15 cellular contexts compared by ENCODE assay signal in genomic region chr6:137371634-137372016, GRCh38.
DNase-seq lines count a peak whose midpoint lies in the region; ATAC-seq and TF ChIP-seq lines count a peak whose summit lies in the region.
"Had no signal": no experiment of that assay in that cellular context is flagged by ENCODE, and none has a peak within 500 bp of the region (broad histone marks: within the 10 kb centered on the region; RNA-seq: fewer than 3 reads in every experiment).

No MANE protein-coding gene starts in this region.

- TF ChIP-seq CTCF in PC-9 (conservative IDR thresholded peaks at IDR 0.05), result 0 out of 2 replicates have a peak, but pooled peaks have one; percentile 2
- peak; percentile 0 for TF ChIP-seq CTCF in chondrocyte (IDR thresholded peaks at IDR 0.05)
- no peak for TF ChIP-seq CTCF in activated CD8-positive, alpha-beta T cell treated with anti-CD3 and anti-CD28 coated beads for 36 hours (IDR thresholded peaks at IDR 0.05)

- H3K4me3 ChIP-seq in PC-9, result no peak overlapping the region
- H3K4me3 ChIP-seq: GM12878 had no signal

- no peaks in the 10 kb centered on the region for H3K27me3 ChIP-seq in PC-9 (ENCODE audit: insufficient read depth, low read depth)
- H3K27me3 ChIP-seq: BE2C had no signal

- CTCF ChIA-PET in PC-9 (lab: Charles Lee), result no interaction called here
- CTCF ChIA-PET in activated CD8-positive, alpha-beta T cell treated with anti-CD3 and anti-CD28 coated beads for 36 hours (lab: Charles Lee), result interaction anchor here (1.2 to 1.4 kb wide), 2 partner anchors 8 to 202 kb away, joined by 4 read pairs; no protein-coding TSS in a partner anchor

- H3K4me2 ChIP-seq in PC-9, result no peak overlapping the region

- H3K79me2 ChIP-seq in PC-9 (ENCODE audit: low read depth), result no peaks in the 10 kb centered on the region

- no TSS peak for BruUV-seq in PC-9 (replicated peaks; lab: Mats Ljungman, UMichigan)

- no peak overlapping the region for H2AFZ ChIP-seq in PC-9

- no peaks in the 10 kb centered on the region for H3K36me3 Mint-ChIP-seq in chondrocyte (ENCODE audit: low read depth)
- H3K36me3 Mint-ChIP-seq in stimulated activated naive B cell treated with anti-CD40 and anti-IgM and Interleukin-4, amounts not matched to agents 10 μg/mL and 1 μg/mL and 100 μg/mL, for 72 hours, result no peaks in the 10 kb centered on the region
- H3K36me3 Mint-ChIP-seq in activated CD8-positive, alpha-beta T cell treated with anti-CD3 and anti-CD28 coated beads for 36 hours (ENCODE audit: low read depth), result peaks cover 1% of the 10 kb centered on the region
- H3K36me3 Mint-ChIP-seq: CD14-positive monocyte; CD8-positive, alpha-beta T cell had no signal

- no peaks in the 10 kb centered on the region for H3K4me1 Mint-ChIP-seq in chondrocyte (ENCODE audit: low read depth)
- H3K4me1 Mint-ChIP-seq in stimulated activated naive B cell treated with anti-CD40 and anti-IgM and Interleukin-4, amounts not matched to agents 10 μg/mL and 1 μg/mL and 100 μg/mL, for 72 hours, result peaks cover 18 to 24% of the 10 kb centered on the region in 2 donors
- peaks cover 2% of the 10 kb centered on the region for H3K4me1 Mint-ChIP-seq in activated CD8-positive, alpha-beta T cell treated with anti-CD3 and anti-CD28 coated beads for 36 hours (ENCODE audit: low read depth)

- no peak for ATAC-seq in stimulated activated naive B cell treated with anti-CD40 and anti-IgM and Interleukin-4, amounts not matched to agents 10 μg/mL and 1 μg/mL and 100 μg/mL, for 72 hours (replicated peaks)
- no peak for ATAC-seq in activated CD8-positive, alpha-beta T cell treated with anti-CD3 and anti-CD28 coated beads for 36 hours
- ATAC-seq: CD8-positive, alpha-beta T cell had no signal

- no peak overlapping the region for H3K4me3 Mint-ChIP-seq in chondrocyte (ENCODE audit: unreplicated experiment)
- no peak overlapping the region for H3K4me3 Mint-ChIP-seq in stimulated activated naive B cell treated with anti-CD40 and anti-IgM and Interleukin-4, amounts not matched to agents 10 μg/mL and 1 μg/mL and 100 μg/mL, for 72 hours
- H3K4me3 Mint-ChIP-seq in activated CD8-positive, alpha-beta T cell treated with anti-CD3 and anti-CD28 coated beads for 36 hours, result no peak overlapping the region
- H3K4me3 Mint-ChIP-seq: CD14-positive monocyte; CD8-positive, alpha-beta T cell; H9 had no signal

- POLR2A ChIA-PET in PC-9 (lab: Charles Lee; ENCODE audit: unreplicated experiment), result no interaction called here
- POLR2A ChIA-PET in activated CD8-positive, alpha-beta T cell treated with anti-CD3 and anti-CD28 coated beads for 36 hours (lab: Charles Lee), result no interaction called here

- H3K9me3 ChIP-seq in PC-9 (ENCODE audit: insufficient read depth, low read depth), result no peaks in the 10 kb centered on the region
- H3K9me3 ChIP-seq: BE2C, Caco-2 had no signal

- H3F3A ChIP-seq in PC-9 (ENCODE audit: insufficient read depth, low read depth), result no peaks in the 10 kb centered on the region

- no peak overlapping the region for H3K27ac Mint-ChIP-seq in chondrocyte (ENCODE audit: unreplicated experiment)
- peak overlapping the region; percentile 42 for H3K27ac Mint-ChIP-seq in stimulated activated naive B cell treated with anti-CD40 and anti-IgM and Interleukin-4, amounts not matched to agents 10 μg/mL and 1 μg/mL and 100 μg/mL, for 72 hours
- H3K27ac Mint-ChIP-seq in activated CD8-positive, alpha-beta T cell treated with anti-CD3 and anti-CD28 coated beads for 36 hours, result no peak overlapping the region
- H3K27ac Mint-ChIP-seq: CD8-positive, alpha-beta T cell; H9 had no signal

- no peaks in the 10 kb centered on the region for H3K9me2 ChIP-seq in PC-9 (ENCODE audit: insufficient read depth)

- H3K27me3 Mint-ChIP-seq in chondrocyte (ENCODE audit: low read depth), result peaks cover 5% of the 10 kb centered on the region
- H3K27me3 Mint-ChIP-seq in stimulated activated naive B cell treated with anti-CD40 and anti-IgM and Interleukin-4, amounts not matched to agents 10 μg/mL and 1 μg/mL and 100 μg/mL, for 72 hours, result no peaks in the 10 kb centered on the region
- H3K27me3 Mint-ChIP-seq in activated CD8-positive, alpha-beta T cell treated with anti-CD3 and anti-CD28 coated beads for 36 hours, result no peaks in the 10 kb centered on the region

- H3K36me3 ChIP-seq in PC-9 (ENCODE audit: low read depth), result no peaks in the 10 kb centered on the region
- H3K36me3 ChIP-seq: BE2C had no signal

- H3K27ac ChIP-seq in PC-9, result no peak overlapping the region

- intact Hi-C loops in PC-9 (cut with micrococcal nuclease; ENCODE audit: unreplicated experiment), result no loop called here
- intact Hi-C loops in activated CD8-positive, alpha-beta T cell treated with anti-CD3 and anti-CD28 coated beads for 36 hours (cut with micrococcal nuclease), result no loop called here

- H3K9me3 Mint-ChIP-seq in chondrocyte (ENCODE audit: low read depth), result no peaks in the 10 kb centered on the region
- H3K9me3 Mint-ChIP-seq in stimulated activated naive B cell treated with anti-CD40 and anti-IgM and Interleukin-4, amounts not matched to agents 10 μg/mL and 1 μg/mL and 100 μg/mL, for 72 hours, result no peaks in the 10 kb centered on the region
- no peaks in the 10 kb centered on the region for H3K9me3 Mint-ChIP-seq in activated CD8-positive, alpha-beta T cell treated with anti-CD3 and anti-CD28 coated beads for 36 hours
- H3K9me3 Mint-ChIP-seq: CD8-positive, alpha-beta T cell had no signal

- H3K4me1 ChIP-seq in PC-9 (replicated peaks; ENCODE audit: insufficient read depth), result no peaks in the 10 kb centered on the region
- H3K4me1 ChIP-seq: Caco-2 had no signal

- DNase-seq in COLO829 (ENCODE audit: low spot score) (peak; percentile 11), PC-9 (peak in 1 of 2 experiments; percentile 32), chondrocyte (ENCODE audit: low spot score) (no peak), dermis blood vessel endothelial cell (no peak), DMS153 (lab: John Stamatoyannopoulos, UW) (no peak)
- DNase-seq in stimulated activated naive B cell treated with anti-CD40 and anti-IgM and Interleukin-4, amounts not matched to agents 10 μg/mL and 1 μg/mL and 100 μg/mL, for 72 hours, result no peak
- DNase-seq in activated CD8-positive, alpha-beta T cell treated with anti-CD3 and anti-CD28 coated beads for 36 hours, result no peak
- DNase-seq: BE2C; Caco-2; CD8-positive, alpha-beta T cell; DMS79; GOT3; H9 had no signal

- H4K20me1 ChIP-seq in PC-9 (ENCODE audit: insufficient read depth), result no peaks in the 10 kb centered on the region
